Comparison of ENCODE assay signal across 8 cellular contexts in genomic region chr10:104122273-104123107, GRCh38. TPM values are rescaled to one million over a fixed set of nuclear protein-coding genes. Genes with fewer than 3 reads are reported as not detected.
DNase-seq lines count a peak whose midpoint lies in the region; ATAC-seq and TF ChIP-seq lines count a peak whose summit lies in the region.

No MANE protein-coding gene starts in this region.

- H3K27me3 ChIP-seq in BLaER1 = no peaks in the 10 kb centered on the region
- H3K27me3 ChIP-seq in layer of hippocampus (ENCODE audit: control insufficient read depth, insufficient read depth, low read length) = no peaks in the 10 kb centered on the region
- no peaks in the 10 kb centered on the region for H3K27me3 ChIP-seq in thoracic aorta (replicated peaks; ENCODE audit: insufficient read depth)

- CTCF ChIA-PET in MCF 10A (lab: Yijun Ruan, JAX) = interaction anchor here (0.6 to 7.4 kb wide), 27 partner anchors 13 to 246 kb away, joined by 3 to 157 read pairs (median 4); no protein-coding TSS in a partner anchor

- TF ChIP-seq CTCF in MCF 10A (IDR thresholded peaks at IDR 0.05; ENCODE audit: unreplicated experiment) = no peak
- TF ChIP-seq CTCF in thoracic aorta (IDR thresholded peaks at IDR 0.05) = no peak

- intact Hi-C loops in MCF 10A (cut with micrococcal nuclease) = loop anchor here (1.0 to 5.0 kb wide), 7 partner anchors 73 to 410 kb away; partner anchors contain the start of gene CFAP58

- H3K27ac Mint-ChIP-seq in MCF 10A (ENCODE audit: low read depth, unreplicated experiment) = peak overlapping the region; percentile 99

- H3K27ac ChIP-seq in BLaER1 = peak overlapping the region; percentile 90
- H3K27ac ChIP-seq in layer of hippocampus (ENCODE audit: low read depth, low read length) = peak overlapping the region; percentile 99
- H3K27ac ChIP-seq in thoracic aorta = peak overlapping the region; percentile 87 to 98

- no peaks in the 10 kb centered on the region for H4K20me1 ChIP-seq in BLaER1

- H3K36me3 ChIP-seq in BLaER1 = peaks cover 14% of the 10 kb centered on the region
- no peaks in the 10 kb centered on the region for H3K36me3 ChIP-seq in thoracic aorta

- H3K4me1 ChIP-seq in BLaER1 (peaks cover 26% of the 10 kb centered on the region), thoracic aorta (ENCODE audit: control insufficient read depth in 1 of 2, low read depth in 2 of 2) (peaks cover 17 to 21% of the 10 kb centered on the region in 2 donors)

- peak; percentile 47 for DNase-seq in MV-4-11 (lab: John Stamatoyannopoulos, UW)
- no peak for DNase-seq in MCF 10A (ENCODE audit: unreplicated experiment)
- DNase-seq in thoracic aorta (ENCODE audit: low spot score) = no peak
- no peak for DNase-seq in NK-92 treated with Interleukin-12 subunit alpha and Interleukin-12 subunit beta, amount 100 ng/mL, for 24 hours (lab: John Stamatoyannopoulos, UW)
- DNase-seq in SIG-M5 (lab: John Stamatoyannopoulos, UW) = no peak

- no peaks in the 10 kb centered on the region for H3K9me3 Mint-ChIP-seq in MCF 10A (ENCODE audit: unreplicated experiment)

- H3K9me3 ChIP-seq in BLaER1 (no peaks in the 10 kb centered on the region), thoracic aorta (no peaks in the 10 kb centered on the region)

- H3K4me2 ChIP-seq in BLaER1 = peak overlapping the region; percentile 85

- no peaks in the 10 kb centered on the region for H3K27me3 Mint-ChIP-seq in MCF 10A (ENCODE audit: insufficient read depth, unreplicated experiment)

- peaks cover 18% of the 10 kb centered on the region for H3K36me3 Mint-ChIP-seq in MCF 10A (ENCODE audit: insufficient read depth, unreplicated experiment)

- H3K4me3 ChIP-seq in BLaER1 = peak overlapping the region; percentile 89
- peak overlapping the region; percentile 87 for H3K4me3 ChIP-seq in thoracic aorta

- peaks cover 37% of the 10 kb centered on the region for H3K4me1 Mint-ChIP-seq in MCF 10A (ENCODE audit: insufficient read depth, unreplicated experiment)

- POLR2A ChIA-PET in MCF 10A (lab: Yijun Ruan, JAX) = interaction anchor here (0.5 to 14.6 kb wide), 42 partner anchors 8 to 365 kb away, joined by 3 to 1749 read pairs (median 6); partner anchors contain the start of genes CFAP43, COL17A1, GSTO1 and GSTO2

- no TSS peak for BruUV-seq in MCF 10A (replicated peaks; lab: Mats Ljungman, UMichigan)

- peak overlapping the region; percentile 90 for H3K9ac ChIP-seq in BLaER1

- H3K4me3 Mint-ChIP-seq in MCF 10A (ENCODE audit: unreplicated experiment) = peak overlapping the region; percentile 79

- ATAC-seq in GM19452 (IDR thresholded peaks at IDR 0.05; ENCODE audit: unreplicated experiment) (peak; percentile 1), thoracic aorta (ENCODE audit: insufficient number of reproducible peaks, low FRiP score, low read depth) (no peak)

RNA-seq across cellular contexts. Expression of gene SFR1, which starts 0.5 kb away (rescaled TPM):
- total RNA-seq in MCF 10A (2022) (7.7 and 8.9 TPM in 2 replicates), thoracic aorta (1 to 10 TPM; 4.9 to 7.4 TPM)

RNA-seq across cellular contexts. Expression of gene COL17A1, which starts 36.8 kb away (rescaled TPM):
- total RNA-seq in MCF 10A (2022) = 514 and 563 TPM in 2 replicates
- under 1 TPM; 0.49 to 0.95 TPM for total RNA-seq in thoracic aorta

Comparison
In these comparisons a context has a peak if more than half of its experiments do, and no peak if none do; other contexts are left out.
1. RNA of gene COL17A1, which starts 36.8 kb away (total RNA-seq): 514 to 563 TPM in MCF 10A; 0.49 to 0.95 TPM in thoracic aorta; every median in the first group is over 100 times any median in the second.
2. Peak in every context shown above with its lines, with median percentiles within 50 percentile points of each other: H3K27ac ChIP-seq.